8 cellular contexts compared by ENCODE assay signal in the genomic region with DNA sequence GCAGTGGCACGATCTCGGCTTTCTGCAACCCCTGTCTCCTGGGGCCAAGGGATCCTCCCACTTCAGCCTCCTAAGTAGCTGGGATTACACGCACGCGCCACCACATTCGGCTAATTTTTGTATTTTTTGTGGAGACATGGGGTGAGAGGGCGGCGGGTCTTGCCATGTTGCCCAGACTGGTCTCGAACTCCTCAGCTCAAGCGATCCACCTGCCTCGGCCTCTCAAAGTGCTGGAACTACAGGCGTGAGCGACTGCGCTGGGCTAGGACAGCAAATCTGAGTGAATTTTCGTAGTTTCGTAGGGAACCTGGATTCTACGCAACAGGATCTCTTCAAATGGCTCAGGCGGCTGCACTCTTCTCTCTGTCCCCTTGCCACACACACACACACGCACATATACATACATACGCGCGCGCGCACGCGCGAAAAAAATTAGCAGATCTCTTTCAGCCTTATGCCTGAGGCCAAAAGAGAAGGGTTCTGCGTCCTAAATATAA. TPM values are rescaled to one million over a fixed set of nuclear protein-coding genes. Genes with fewer than 3 reads are reported as not detected.
DNase-seq lines count a peak whose midpoint lies in the region; ATAC-seq, FAIRE-seq and TF ChIP-seq lines count a peak whose summit lies in the region.

No MANE protein-coding gene starts in this region.

- CTCF ChIA-PET in K562 (lab: Yijun Ruan, JAX; ENCODE audit: low intra/inter-chr PET ratio): no interaction called here

- intact Hi-C loops in K562 (cut with micrococcal nuclease): loop anchor here (1.0 kb wide), 1 partner anchor 20 kb away; a partner anchor contains a TSS
- intact Hi-C loops in lower lobe of right lung (cut with DNase I): no loop called here

- H3K9me1 ChIP-seq in K562 (ENCODE audit: control insufficient read depth, insufficient read depth, low read length): no peaks in the 10 kb centered on the region

- H2AFZ ChIP-seq in Loucy (ENCODE audit: low read length) (no peak overlapping the region), K562 (ENCODE audit: low read depth, low read length) (peak overlapping the region; percentile 85)

- 76% methylated on average over 27 of the region's 28 CpGs for WGBS in K562 (ENCODE audit: insufficient coverage, low coverage, missing lambda C conversion rate)

- H3K27ac ChIP-seq in BLaER1 treated with 17β-estradiol and CSF1 and Interleukin-3, amounts not matched to agents 10 nM and 100 nM: peak overlapping the region; percentile 35 to 90 (median 68); a peak in 21 of 22 replicates
- no peak overlapping the region for H3K27ac ChIP-seq in K562 (ENCODE audit: extremely low read depth, low read depth, low read length)
- H3K27ac ChIP-seq in lower lobe of right lung: peak overlapping the region; percentile 86

- peak overlapping the region; percentile 56 to 89 (median 67); a peak in 19 of 22 replicates for H3K9ac ChIP-seq in BLaER1 treated with 17β-estradiol and CSF1 and Interleukin-3, amounts not matched to agents 10 nM and 100 nM
- H3K9ac ChIP-seq in Loucy (ENCODE audit: low read depth, low read length, poor library complexity, severe bottlenecking) (peak overlapping the region; percentile 28), K562 (ENCODE audit: insufficient read depth in 1 of 2, low read depth in 2 of 2, low read length in 2 of 2) (peak overlapping the region; percentile 17 to 53; a peak in 2 of 4 replicates)

- ATAC-seq in K562 (no peak), lower lobe of right lung (peak in 1 of 2 donors; percentile 2)

- no TSS peak for BruUV-seq in K562 (replicated peaks; lab: Mats Ljungman, UMichigan)

- H3K79me2 ChIP-seq in Loucy (ENCODE audit: insufficient read depth, low read length) (peaks cover 59% of the 10 kb centered on the region), K562 (ENCODE audit: control insufficient read depth, insufficient read depth, low read length) (peaks cover 12% of the 10 kb centered on the region)

- in situ Hi-C loops in K562 (cut with MboI): no loop called here

- TF ChIP-seq CTCF in Loucy (conservative IDR thresholded peaks at IDR 0.05; ENCODE audit: low read length) (no peak), K562 (IDR thresholded peaks at IDR 0.05 in 2 of 3, conservative IDR thresholded peaks at IDR 0.05 in 1 of 3; ENCODE audit: insufficient read depth in 2 of 3, low read depth in 1 of 3, low read length in 3 of 3) (no peak), lower lobe of right lung (IDR thresholded peaks at IDR 0.05) (no peak)

- H3K4me2 ChIP-seq in BLaER1 treated with 17β-estradiol and CSF1 and Interleukin-3, amounts not matched to agents 10 nM and 100 nM: peak overlapping the region; percentile 72 to 97 (median 84)
- H3K4me2 ChIP-seq in Loucy (ENCODE audit: low read depth, low read length, poor library complexity, severe bottlenecking) (peak overlapping the region; percentile 61), K562 (ENCODE audit: insufficient read depth, low read length) (peak overlapping the region; percentile 48)

- peaks cover 8 to 32% (median 17%) of the 10 kb centered on the region in 11 experiments; a peak in 18 of 22 replicates for H3K36me3 ChIP-seq in BLaER1 treated with 17β-estradiol and CSF1 and Interleukin-3, amounts not matched to agents 10 nM and 100 nM
- no peaks in the 10 kb centered on the region for H3K36me3 ChIP-seq in Loucy (ENCODE audit: insufficient read depth, low read length)
- peaks cover 8% of the 10 kb centered on the region; the same call in 2 of the 3 replicates for H3K36me3 ChIP-seq in K562 (ENCODE audit: control insufficient read depth, insufficient read depth, low read length)
- H3K36me3 ChIP-seq in lower lobe of right lung: peaks cover 4% of the 10 kb centered on the region

- H3K4me1 ChIP-seq in BLaER1 treated with 17β-estradiol and CSF1 and Interleukin-3, amounts not matched to agents 10 nM and 100 nM: peaks cover 44 to 74% (median 67%) of the 10 kb centered on the region in 10 experiments
- peaks cover 37% of the 10 kb centered on the region for H3K4me1 ChIP-seq in Loucy (ENCODE audit: insufficient read depth, low read length, poor library complexity, severe bottlenecking)
- H3K4me1 ChIP-seq in K562 (replicated peaks in 1 of 2; ENCODE audit: control insufficient read depth in 2 of 2, insufficient read depth in 2 of 2, low read length in 2 of 2): peaks cover 5 to 23% of the 10 kb centered on the region in 2 experiments; a peak in 3 of 5 replicates
- H3K4me1 ChIP-seq in lower lobe of right lung: peaks cover 23% of the 10 kb centered on the region

- H4K20me1 ChIP-seq in BLaER1 treated with 17β-estradiol and CSF1 and Interleukin-3, amounts not matched to agents 10 nM and 100 nM: no peaks in the 10 kb centered on the region
- H4K20me1 ChIP-seq in Loucy (ENCODE audit: insufficient read depth, low read length, poor library complexity, severe bottlenecking): no peaks in the 10 kb centered on the region
- no peaks in the 10 kb centered on the region for H4K20me1 ChIP-seq in K562 (replicated peaks; ENCODE audit: control insufficient read depth, insufficient read depth, low read length)

- POLR2A ChIA-PET in K562 (lab: Yijun Ruan, JAX): interaction anchor here (1.5 kb wide), 1 partner anchor 20 kb away, joined by 5 read pairs; a partner anchor contains a TSS

- FAIRE-seq in K562 (lab: Jason Lieb, UNC): no peak

- no peak for TF ChIP-seq RAD21 in K562 (CRISPR knock-in tag; conservative IDR thresholded peaks at IDR 0.05 in 1 of 2, IDR thresholded peaks at IDR 0.05 in 1 of 2)

- no peaks in the 10 kb centered on the region for H3K9me3 ChIP-seq in BLaER1 treated with 17β-estradiol and CSF1 and Interleukin-3, amounts not matched to agents 10 nM and 100 nM (replicated peaks in 1 of 11)
- H3K9me3 ChIP-seq in Loucy (ENCODE audit: insufficient read depth, low read depth, low read length) (no peaks in the 10 kb centered on the region), K562 (replicated peaks; ENCODE audit: control insufficient read depth, insufficient read depth, low read depth, low read length) (no peaks in the 10 kb centered on the region), lower lobe of right lung (no peaks in the 10 kb centered on the region)

- H3K4me3 ChIP-seq in BLaER1 treated with 17β-estradiol and CSF1 and Interleukin-3, amounts not matched to agents 10 nM and 100 nM: peak overlapping the region; percentile 56 to 87 (median 82)
- peak overlapping the region; percentile 48 for H3K4me3 ChIP-seq in Loucy (ENCODE audit: low read length, poor library complexity, severe bottlenecking)
- no peak overlapping the region for H3K4me3 ChIP-seq in K562
- peak overlapping the region; percentile 74 for H3K4me3 ChIP-seq in lower lobe of right lung

- no peaks in the 10 kb centered on the region for H3K27me3 ChIP-seq in BLaER1 treated with 17β-estradiol and CSF1 and Interleukin-3, amounts not matched to agents 10 nM and 100 nM
- H3K27me3 ChIP-seq in Loucy (ENCODE audit: insufficient read depth, low read length, poor library complexity, severe bottlenecking): no peaks in the 10 kb centered on the region
- no peaks in the 10 kb centered on the region; a peak in 1 of 5 replicates for H3K27me3 ChIP-seq in K562 (ENCODE audit: control insufficient read depth in 2 of 2, insufficient read depth in 2 of 2, low read length in 2 of 2)
- no peaks in the 10 kb centered on the region for H3K27me3 ChIP-seq in lower lobe of right lung (ENCODE audit: low read depth)

- no peak for DNase-seq in K562 (ENCODE audit: extremely low read depth in 1 of 4, low spot score in 3 of 4)
- DNase-seq in lower lobe of right lung: peak; percentile 49
- DNase-seq in DMS114 treated with DMSO at 0.1 percent for 48 hours (lab: John Stamatoyannopoulos, UW; ENCODE audit: unreplicated experiment): no peak
- no peak for DNase-seq in kidney glomerular epithelial cell (lab: John Stamatoyannopoulos, UW)
- DNase-seq in activated CD4-positive, alpha-beta T cell treated with anti-CD3 and anti-CD28 coated beads for 4 hours: no peak
- DNase-seq in stimulated activated CD4-positive, alpha-beta T cell treated with anti-CD3 and anti-CD28 coated beads, Interleukin-4, amount 100 ng/mL, for 1 hour: no peak

- no peak for TF ChIP-seq EP300 in K562 (IDR thresholded peaks at IDR 0.05; ENCODE audit: low read length)

- H3K9me2 ChIP-seq in Loucy (replicated peaks; ENCODE audit: low read depth, low read length): no peaks in the 10 kb centered on the region

- H3F3A ChIP-seq in Loucy (ENCODE audit: low read depth): no peaks in the 10 kb centered on the region

- no peak for TF ChIP-seq POLR2A in K562 (conservative IDR thresholded peaks at IDR 0.05)

RNA-seq across cellular contexts. Expression of a gene that starts 0.4 kb away (rescaled TPM):
- total RNA-seq in K562 (2011; cell fraction: chromatin; rRNA removed; ENCODE audit: low replicate concordance): 0.30 and 1.1 TPM in 2 replicates
- total RNA-seq in K562 (2011; cell fraction: nucleolus; rRNA removed): 0.66 and 1.0 TPM in 2 replicates
- total RNA-seq in K562 (2011; cell fraction: nucleoplasm; rRNA removed): 0.76 and 0.95 TPM in 2 replicates
- total RNA-seq in K562 (2014; rRNA removed) (1.1 TPM in 2 replicates), K562 (2014; rRNA removed; fragmentation: Illumina TruSeq; extraction: Trizol) (1.1 and 1.7 TPM in 2 replicates), K562 (2015; rRNA removed; fragmentation: Illumina TruSeq; extraction: Trizol) (2.2 and 2.7 TPM in 2 replicates), K562 (2021) (1.00 and 2.4 TPM in 2 replicates), lower lobe of right lung (5.8 TPM)
- polyA plus RNA-seq in K562 (2011; rRNA removed) (1.0 and 1.5 TPM in 2 replicates), K562 (2014; fragmentation: Illumina TruSeq; extraction: Trizol) (2.8 and 4.7 TPM in 2 replicates), K562 (2014; fragmentation: Nextera tagmentation; extraction: Ambion mirVana) (1 to 10 TPM; 4.6 to 6.0 TPM), K562 (2014; rRNA removed) (6.7 and 8.0 TPM in 2 replicates)
- 0.73 and 1.8 TPM in 2 replicates for polyA plus RNA-seq in K562 (2011; cell fraction: cytosol; rRNA removed)
- polyA plus RNA-seq in K562 (2011; cell fraction: nucleus; rRNA removed): 0.51 and 0.56 TPM in 2 replicates
- 3.9 and 4.2 TPM in 2 replicates for polyA plus RNA-seq in K562 (2012)
- 0.11 and 0.24 TPM in 2 replicates for polyA minus RNA-seq in K562 (2011; rRNA and poly(A)+ RNA removed)
- not detected in 2 replicates for polyA minus RNA-seq in K562 (2011; cell fraction: cytosol; rRNA and poly(A)+ RNA removed)
- polyA minus RNA-seq in K562 (2011; cell fraction: nucleus; rRNA and poly(A)+ RNA removed): 0.67 TPM in 1 of 2 replicates, not detected in the other

RNA-seq across cellular contexts. Expression of a gene that starts 0.7 kb away (rescaled TPM):
- total RNA-seq in K562 (2011; cell fraction: chromatin; rRNA removed; ENCODE audit: low replicate concordance): 25.5 and 58.8 TPM in 2 replicates
- 39.7 and 51.4 TPM in 2 replicates for total RNA-seq in K562 (2011; cell fraction: nucleolus; rRNA removed)
- total RNA-seq in K562 (2011; cell fraction: nucleoplasm; rRNA removed): 27.4 and 37.4 TPM in 2 replicates
- total RNA-seq in K562 (2014; rRNA removed): 31.5 and 40.2 TPM in 2 replicates
- 10.4 and 13.7 TPM in 2 replicates for total RNA-seq in K562 (2014; rRNA removed; fragmentation: Illumina TruSeq; extraction: Trizol)
- total RNA-seq in K562 (2015; rRNA removed; fragmentation: Illumina TruSeq; extraction: Trizol): 24.4 and 24.9 TPM in 2 replicates
- 24.9 and 27.9 TPM in 2 replicates for total RNA-seq in K562 (2021)
- polyA plus RNA-seq in K562 (2011; rRNA removed): 21.8 and 23.3 TPM in 2 replicates
- polyA plus RNA-seq in K562 (2011; cell fraction: cytosol; rRNA removed): 24.3 and 42.9 TPM in 2 replicates
- polyA plus RNA-seq in K562 (2011; cell fraction: nucleus; rRNA removed): 24.5 and 33.4 TPM in 2 replicates
- polyA plus RNA-seq in K562 (2012): 32.0 and 53.8 TPM in 2 replicates
- polyA plus RNA-seq in K562 (2014; fragmentation: Illumina TruSeq; extraction: Trizol): 36.9 and 37.0 TPM in 2 replicates
- 1 to 10 TPM; 1.5 to 5.2 TPM for polyA plus RNA-seq in K562 (2014; fragmentation: Nextera tagmentation; extraction: Ambion mirVana)
- polyA plus RNA-seq in K562 (2014; rRNA removed): 33.8 and 34.9 TPM in 2 replicates
- 15.2 and 24.9 TPM in 2 replicates for polyA minus RNA-seq in K562 (2011; rRNA and poly(A)+ RNA removed)
- polyA minus RNA-seq in K562 (2011; cell fraction: cytosol; rRNA and poly(A)+ RNA removed): 20.2 and 26.3 TPM in 2 replicates
- polyA minus RNA-seq in K562 (2011; cell fraction: nucleus; rRNA and poly(A)+ RNA removed): 17.1 and 18.3 TPM in 2 replicates
- 26.9 TPM for total RNA-seq in lower lobe of right lung

RNA-seq across cellular contexts. Expression of a gene that starts 19.9 kb away (rescaled TPM):
- total RNA-seq in K562 (2011; cell fraction: chromatin; rRNA removed; ENCODE audit: low replicate concordance): 18.5 and 25.1 TPM in 2 replicates
- total RNA-seq in K562 (2011; cell fraction: nucleolus; rRNA removed): 14.3 and 16.3 TPM in 2 replicates
- total RNA-seq in K562 (2011; cell fraction: nucleoplasm; rRNA removed): 23.6 and 35.4 TPM in 2 replicates
- total RNA-seq in K562 (2014; rRNA removed): 5.3 and 7.3 TPM in 2 replicates
- total RNA-seq in K562 (2014; rRNA removed; fragmentation: Illumina TruSeq; extraction: Trizol): 8.8 and 9.6 TPM in 2 replicates
- total RNA-seq in K562 (2015; rRNA removed; fragmentation: Illumina TruSeq; extraction: Trizol): 7.8 and 7.9 TPM in 2 replicates
- 16.8 and 19.2 TPM in 2 replicates for total RNA-seq in K562 (2021)
- polyA plus RNA-seq in K562 (2011; rRNA removed): 8.3 and 11.2 TPM in 2 replicates
- 6.4 and 14.2 TPM in 2 replicates for polyA plus RNA-seq in K562 (2011; cell fraction: cytosol; rRNA removed)
- polyA plus RNA-seq in K562 (2011; cell fraction: nucleus; rRNA removed): 7.0 and 10.7 TPM in 2 replicates
- 2.1 and 2.5 TPM in 2 replicates for polyA plus RNA-seq in K562 (2012)
- polyA plus RNA-seq in K562 (2014; fragmentation: Illumina TruSeq; extraction: Trizol): 3.4 and 5.1 TPM in 2 replicates
- polyA plus RNA-seq in K562 (2014; fragmentation: Nextera tagmentation; extraction: Ambion mirVana): 10 to 100 TPM in 1 of 2 experiments, 1 to 10 TPM in 1; 3.5 to 11.2 TPM
- polyA plus RNA-seq in K562 (2014; rRNA removed): 6.2 and 6.6 TPM in 2 replicates
- 13.0 and 15.6 TPM in 2 replicates for polyA minus RNA-seq in K562 (2011; rRNA and poly(A)+ RNA removed)
- polyA minus RNA-seq in K562 (2011; cell fraction: cytosol; rRNA and poly(A)+ RNA removed): 8.6 and 11.0 TPM in 2 replicates
- 2.2 and 3.3 TPM in 2 replicates for polyA minus RNA-seq in K562 (2011; cell fraction: nucleus; rRNA and poly(A)+ RNA removed)
- 21.1 TPM for total RNA-seq in lower lobe of right lung

RNA-seq across cellular contexts. Expression of a gene that starts 20.4 kb away (rescaled TPM):
- 16.8 and 39.5 TPM in 2 replicates for total RNA-seq in K562 (2011; cell fraction: chromatin; rRNA removed; ENCODE audit: low replicate concordance)
- 33.8 and 38.9 TPM in 2 replicates for total RNA-seq in K562 (2011; cell fraction: nucleolus; rRNA removed)
- 35.0 and 41.2 TPM in 2 replicates for total RNA-seq in K562 (2011; cell fraction: nucleoplasm; rRNA removed)
- total RNA-seq in K562 (2014; rRNA removed): 7.1 and 16.2 TPM in 2 replicates
- total RNA-seq in K562 (2014; rRNA removed; fragmentation: Illumina TruSeq; extraction: Trizol): 5.6 and 6.8 TPM in 2 replicates
- total RNA-seq in K562 (2015; rRNA removed; fragmentation: Illumina TruSeq; extraction: Trizol): 8.8 and 9.9 TPM in 2 replicates
- total RNA-seq in K562 (2021): 14.2 and 18.2 TPM in 2 replicates
- polyA plus RNA-seq in K562 (2011; rRNA removed): 7.3 and 9.7 TPM in 2 replicates
- polyA plus RNA-seq in K562 (2011; cell fraction: cytosol; rRNA removed): 14.2 and 34.8 TPM in 2 replicates
- polyA plus RNA-seq in K562 (2011; cell fraction: nucleus; rRNA removed): 10.6 and 13.3 TPM in 2 replicates
- 12.8 and 12.9 TPM in 2 replicates for polyA plus RNA-seq in K562 (2012)
- 12.5 and 12.7 TPM in 2 replicates for polyA plus RNA-seq in K562 (2014; fragmentation: Illumina TruSeq; extraction: Trizol)
- polyA plus RNA-seq in K562 (2014; fragmentation: Nextera tagmentation; extraction: Ambion mirVana): 10 to 100 TPM; 12.2 to 18.2 TPM
- polyA plus RNA-seq in K562 (2014; rRNA removed): 12.8 and 17.4 TPM in 2 replicates
- 6.4 and 8.1 TPM in 2 replicates for polyA minus RNA-seq in K562 (2011; rRNA and poly(A)+ RNA removed)
- 5.5 and 6.7 TPM in 2 replicates for polyA minus RNA-seq in K562 (2011; cell fraction: cytosol; rRNA and poly(A)+ RNA removed)
- 12.8 and 16.1 TPM in 2 replicates for polyA minus RNA-seq in K562 (2011; cell fraction: nucleus; rRNA and poly(A)+ RNA removed)
- 14.2 TPM for total RNA-seq in lower lobe of right lung

RNA-seq across cellular contexts. Expression of a gene that starts 35.9 kb away (rescaled TPM):
- 1.0 and 1.2 TPM in 2 replicates for total RNA-seq in K562 (2011; cell fraction: chromatin; rRNA removed; ENCODE audit: low replicate concordance)
- 0.33 TPM in 1 of 2 replicates, not detected in the other for total RNA-seq in K562 (2011; cell fraction: nucleolus; rRNA removed)
- total RNA-seq in K562 (2011; cell fraction: nucleoplasm; rRNA removed): 0.23 and 0.29 TPM in 2 replicates
- total RNA-seq in K562 (2014; rRNA removed) (0.08 and 0.09 TPM in 2 replicates), K562 (2014; rRNA removed; fragmentation: Illumina TruSeq; extraction: Trizol) (0.13 and 0.25 TPM in 2 replicates), K562 (2015; rRNA removed; fragmentation: Illumina TruSeq; extraction: Trizol) (0.08 and 0.18 TPM in 2 replicates), K562 (2021) (0.11 and 0.18 TPM in 2 replicates), lower lobe of right lung (0.24 TPM)
- polyA plus RNA-seq in K562 (2011; rRNA removed) (0.10 and 0.18 TPM in 2 replicates), K562 (2014; fragmentation: Illumina TruSeq; extraction: Trizol) (0.43 and 0.45 TPM in 2 replicates), K562 (2014; fragmentation: Nextera tagmentation; extraction: Ambion mirVana) (not detected), K562 (2014; rRNA removed) (0.25 and 0.36 TPM in 2 replicates)
- polyA plus RNA-seq in K562 (2011; cell fraction: cytosol; rRNA removed): 0.01 and 0.03 TPM in 2 replicates
- polyA plus RNA-seq in K562 (2011; cell fraction: nucleus; rRNA removed): 0.29 and 0.67 TPM in 2 replicates
- polyA plus RNA-seq in K562 (2012): 0.26 and 0.37 TPM in 2 replicates
- polyA minus RNA-seq in K562 (2011; rRNA and poly(A)+ RNA removed): 0.12 TPM in 1 of 2 replicates, not detected in the other
- polyA minus RNA-seq in K562 (2011; cell fraction: cytosol; rRNA and poly(A)+ RNA removed): not detected in 2 replicates
- polyA minus RNA-seq in K562 (2011; cell fraction: nucleus; rRNA and poly(A)+ RNA removed): 0.22 TPM in 1 of 2 replicates, not detected in the other
